Comparison of ENCODE assay signal across 1 cellular context in genomic region chr3:156601497-156601896, GRCh38.
A peak's percentile ranks its signal among the peaks of the same experiment; 100 is the strongest.
TF ChIP-seq lines count a peak whose summit lies in the region.

No MANE protein-coding gene starts in this region.

TF ChIP-seq in K562, 482 proteins besides CTCF, POLR2A, EP300 and RAD21 (continued from another document and continues in another):
- TF ChIP-seq PBX2 (CRISPR knock-in tag; IDR thresholded peaks at IDR 0.05; ENCODE audit: low read depth), result no peak
- no peak; the same call in 1 of the 2 replicates for TF ChIP-seq PBX2 (tag; conservative IDR thresholded peaks at IDR 0.05; ENCODE audit: low read depth)
- no peak for TF ChIP-seq ZNF124 (CRISPR knock-in tag; IDR thresholded peaks at IDR 0.05)
- 0 out of 2 replicates have a peak, but pooled peaks have one; percentile 38 for TF ChIP-seq FOXP1 (CRISPR knock-in tag; IDR thresholded peaks at IDR 0.05)
- TF ChIP-seq PTRF (tag; IDR thresholded peaks at IDR 0.05), result no peak
- no peak for TF ChIP-seq RBM39 (optimal IDR thresholded peaks at IDR 0.05; ENCODE audit: low read depth, low read length)
- peak; percentile 70 for TF ChIP-seq TAL1 (IDR thresholded peaks at IDR 0.05)
- TF ChIP-seq ARID1B (IDR thresholded peaks at IDR 0.05), result peak; percentile 75
- TF ChIP-seq ZEB2 (IDR thresholded peaks at IDR 0.05), result peak; percentile 41; the same call in 1 of the 2 replicates
- no peak for TF ChIP-seq WHSC1 (IDR thresholded peaks at IDR 0.05; ENCODE audit: low read length)
- TF ChIP-seq SREBF1 (IDR thresholded peaks at IDR 0.05; ENCODE audit: borderline replicate concordance, low read depth, low read length), result no peak
- TF ChIP-seq MECOM (CRISPR knock-in tag; IDR thresholded peaks at IDR 0.05), result peak; percentile 45; the same call in 1 of the 2 replicates
- TF ChIP-seq GTF2A2 (tag; IDR thresholded peaks at IDR 0.05), result peak; percentile 58; the same call in 1 of the 2 replicates
- no peak for TF ChIP-seq ZFP30 (CRISPR knock-in tag; IDR thresholded peaks at IDR 0.05; ENCODE audit: borderline replicate concordance)
- peak; percentile 51; the same call in 1 of the 2 replicates for TF ChIP-seq GATAD2B (IDR thresholded peaks at IDR 0.05; ENCODE audit: borderline replicate concordance)
- TF ChIP-seq ZNF407 (IDR thresholded peaks at IDR 0.05; ENCODE audit: low read depth), result no peak
- no peak for TF ChIP-seq BCOR (IDR thresholded peaks at IDR 0.05)
- peak; percentile 72 for TF ChIP-seq CREB3 (tag; conservative IDR thresholded peaks at IDR 0.05; ENCODE audit: low read depth)
- TF ChIP-seq ZNF436 (CRISPR knock-in tag; IDR thresholded peaks at IDR 0.05), result no peak
- TF ChIP-seq ZNF395 (CRISPR knock-in tag; IDR thresholded peaks at IDR 0.05), result peak; percentile 58; the same call in 1 of the 2 replicates
- no peak for TF ChIP-seq KAT8 (IDR thresholded peaks at IDR 0.05; ENCODE audit: low read depth)
- no peak for TF ChIP-seq E2F6 (IDR thresholded peaks at IDR 0.05; ENCODE audit: borderline replicate concordance in 1 of 2, extremely low read depth in 1 of 2, insufficient read depth in 1 of 2, insufficient read length in 1 of 2, low read depth in 1 of 2, low read length in 1 of 2, poor library complexity in 1 of 2, severe bottlenecking in 1 of 2)
- no peak for TF ChIP-seq MYNN (IDR thresholded peaks at IDR 0.05)
- TF ChIP-seq MYNN (CRISPR knock-in tag; IDR thresholded peaks at IDR 0.05), result no peak
- TF ChIP-seq ZBTB11 (CRISPR knock-in tag; IDR thresholded peaks at IDR 0.05), result peak in 1 of 3 experiments; percentile 53; a peak in 1 of 6 replicates
- peak; percentile 54 for TF ChIP-seq NFIC (IDR thresholded peaks at IDR 0.05)
- TF ChIP-seq CAMTA2 (CRISPR knock-in tag; conservative IDR thresholded peaks at IDR 0.05), result no peak
- no peak for TF ChIP-seq ZNF263 (CRISPR knock-in tag; IDR thresholded peaks at IDR 0.05; ENCODE audit: borderline replicate concordance)
- TF ChIP-seq FOSL1 (tag; conservative IDR thresholded peaks at IDR 0.05), result peak; percentile 70
- peak; percentile 71 for TF ChIP-seq NCOR1 (IDR thresholded peaks at IDR 0.05)
- TF ChIP-seq ZNF512 (tag; IDR thresholded peaks at IDR 0.05), result no peak
- no peak for TF ChIP-seq ZZZ3 (IDR thresholded peaks at IDR 0.05)
- TF ChIP-seq PHF8 (IDR thresholded peaks at IDR 0.05; ENCODE audit: borderline replicate concordance, low read length), result no peak
- TF ChIP-seq RB1 (IDR thresholded peaks at IDR 0.05; ENCODE audit: low read depth), result no peak
- TF ChIP-seq TCF15 (CRISPR knock-in tag; IDR thresholded peaks at IDR 0.05), result 0 out of 2 replicates have a peak, but pooled peaks have one; percentile 36
- no peak for TF ChIP-seq ID3 (CRISPR knock-in tag; IDR thresholded peaks at IDR 0.05)
- 0 out of 2 replicates have a peak, but pooled peaks have one; percentile 39 for TF ChIP-seq ID3 (tag; IDR thresholded peaks at IDR 0.05)
- TF ChIP-seq ARID3A (IDR thresholded peaks at IDR 0.05; ENCODE audit: borderline replicate concordance, low read depth, low read length), result 0 out of 2 replicates have a peak, but pooled peaks have one; percentile 32
- no peak for TF ChIP-seq CBX5 (IDR thresholded peaks at IDR 0.05; ENCODE audit: borderline replicate concordance, low read depth)
- TF ChIP-seq BDP1 (IDR thresholded peaks at IDR 0.05; ENCODE audit: insufficient read depth, insufficient read length), result no peak
